ENCODE assay signal across 9 cellular contexts in the genomic region with DNA sequence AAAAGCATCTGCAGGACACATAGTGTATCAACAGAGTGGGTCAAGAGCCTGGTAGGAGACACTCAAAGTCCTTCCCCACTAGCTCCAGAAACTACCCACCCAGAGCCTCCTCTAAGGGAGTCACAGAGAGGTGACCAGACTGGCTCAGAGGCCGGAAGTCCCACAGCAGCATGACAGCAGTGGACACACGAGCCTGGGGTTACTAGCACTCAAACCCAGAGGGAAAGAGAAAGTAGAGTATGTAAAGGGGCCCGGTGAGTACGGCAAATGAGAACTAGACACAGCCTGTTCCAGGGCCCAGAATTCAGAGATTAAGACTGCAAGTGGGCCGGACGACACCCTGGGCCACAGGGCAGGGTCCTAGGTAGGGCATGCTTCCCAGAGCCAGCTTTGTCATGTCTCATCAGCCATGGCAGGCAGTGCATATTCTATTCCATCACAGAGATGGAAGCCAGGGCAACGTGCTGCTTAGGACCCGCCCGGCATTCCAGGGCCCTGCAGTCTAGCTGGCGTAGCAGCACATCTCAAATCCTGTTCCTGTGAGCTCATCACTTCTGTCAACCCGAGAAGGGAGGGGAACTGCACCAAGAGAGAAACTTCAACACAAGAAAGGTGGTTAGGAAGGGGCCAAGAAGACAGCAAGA. TPM values are rescaled to one million over a fixed set of nuclear protein-coding genes. Genes with fewer than 3 reads are reported as not detected.
A peak's percentile ranks its signal among the peaks of the same experiment; 100 is the strongest.
DNase-seq lines count a peak whose midpoint lies in the region; ATAC-seq and TF ChIP-seq lines count a peak whose summit lies in the region.
"Had no signal": no experiment of that assay in that cellular context is flagged by ENCODE, and none has a peak within 500 bp of the region (broad histone marks: within the 10 kb centered on the region; RNA-seq: fewer than 3 reads in every experiment).

No MANE protein-coding gene starts in this region.

- H3K4me2 ChIP-seq in DND-41 (ENCODE audit: insufficient read depth, low read length), result peak overlapping the region; percentile 46; the same call in 1 of the 2 replicates

- peaks cover 57% of the 10 kb centered on the region for H4K20me1 ChIP-seq in DND-41 (ENCODE audit: insufficient read depth, low read length)

- H3K4me1 ChIP-seq in DND-41 (ENCODE audit: insufficient read depth, low read length) (peaks cover 39% of the 10 kb centered on the region), sigmoid colon (peaks cover 0 to 87% (median 76%) of the 10 kb centered on the region in 4 donors)

- H3K4me3 ChIP-seq in DND-41 (ENCODE audit: low read depth in 1 of 2, low read length in 2 of 2) (no peak overlapping the region), WI38 (ENCODE audit: low read depth, low read length) (peak overlapping the region; percentile 11; the same call in 1 of the 2 replicates), fibroblast of villous mesenchyme (ENCODE audit: low read depth, low read length) (peak overlapping the region; percentile 33), sigmoid colon (peak overlapping the region in 2 of 4 donors; percentile 95 to 98)

- H3K9me3 ChIP-seq in DND-41 (ENCODE audit: insufficient read depth, low read length, severe bottlenecking) (no peaks in the 10 kb centered on the region), sigmoid colon (no peaks in the 10 kb centered on the region)

- no peak for TF ChIP-seq EP300 in sigmoid colon (IDR thresholded peaks at IDR 0.05)

- DNase-seq in DND-41, result no peak
- DNase-seq in fibroblast of villous mesenchyme (ENCODE audit: low read depth), result peak; percentile 65
- peak; percentile 73 for DNase-seq in sigmoid colon
- DNase-seq in ecto neural progenitor cell (ENCODE audit: low spot score), result no peak
- no peak for DNase-seq in RKO (ENCODE audit: low spot score)
- no peak for DNase-seq in DMS79 treated with DMSO at 0.1 percent for 48 hours (lab: John Stamatoyannopoulos, UW)
- no peak for DNase-seq in natural killer cell
- DNase-seq: NCI-H2029 treated with DMSO at 0.1 percent for 48 hours had no signal

- TF ChIP-seq POLR2A in sigmoid colon (IDR thresholded peaks at IDR 0.05), result no peak

- peak overlapping the region in 1 of 2 donors; percentile 22 for H3K27ac Mint-ChIP-seq in natural killer cell

- H3K36me3 ChIP-seq in DND-41 (ENCODE audit: insufficient read depth, low read length), result peaks cover 77% of the 10 kb centered on the region
- peaks cover 7 to 31% (median 19%) of the 10 kb centered on the region in 4 donors for H3K36me3 ChIP-seq in sigmoid colon

- H3K27ac ChIP-seq in DND-41 (ENCODE audit: low read length) (no peak overlapping the region), sigmoid colon (peak overlapping the region; percentile 88 to 95 (median 94))

- intact Hi-C loops in sigmoid colon (cut with DNase I) (loop anchor here (5.0 to 10.0 kb wide), 3 partner anchors 59 to 337 kb away; a partner anchor contains a TSS), natural killer cell (cut with micrococcal nuclease) (no loop called here)

- peaks cover 42 to 56% of the 10 kb centered on the region in 2 donors for H3K4me1 Mint-ChIP-seq in natural killer cell

- TF ChIP-seq CTCF in DND-41 (IDR thresholded peaks at IDR 0.05; ENCODE audit: borderline replicate concordance, extremely low read depth, low read length, poor library complexity, severe bottlenecking) (no peak), WI38 (IDR thresholded peaks at IDR 0.05; ENCODE audit: low read depth, low read length) (no peak), fibroblast of villous mesenchyme (IDR thresholded peaks at IDR 0.05; ENCODE audit: insufficient read depth, low read depth, low read length) (no peak), sigmoid colon (IDR thresholded peaks at IDR 0.05) (no peak), natural killer cell (IDR thresholded peaks at IDR 0.05) (no peak)

- no peak overlapping the region for H3K4me3 Mint-ChIP-seq in natural killer cell

- no peaks in the 10 kb centered on the region for H3K27me3 Mint-ChIP-seq in natural killer cell (ENCODE audit: low read depth in 2 of 2)

- ATAC-seq in DND-41 (ENCODE audit: insufficient read depth, low read depth) (no peak), natural killer cell (no peak)

- no peaks in the 10 kb centered on the region for H3K36me3 Mint-ChIP-seq in natural killer cell

- no peaks in the 10 kb centered on the region for H3K9me3 Mint-ChIP-seq in natural killer cell

- H3K9ac ChIP-seq in DND-41 (ENCODE audit: low read depth, low read length), result no peak overlapping the region

- 73 to 76% methylated on average over 11 of the region's 11 CpGs for WGBS in sigmoid colon, 2 donors

- no peak overlapping the region for H2AFZ ChIP-seq in DND-41 (ENCODE audit: low read depth, low read length)

- H3K79me2 ChIP-seq in DND-41 (ENCODE audit: insufficient read depth, low read length), result peaks cover 61% of the 10 kb centered on the region

- H3K27me3 ChIP-seq in DND-41 (ENCODE audit: insufficient read depth, low read length, poor library complexity) (no peaks in the 10 kb centered on the region), sigmoid colon (no peaks in the 10 kb centered on the region)

RNA-seq across cellular contexts. Expression of a gene that starts 4.2 kb away (rescaled TPM):
- total RNA-seq in fibroblast of villous mesenchyme (9.9 and 11.9 TPM in 2 replicates), sigmoid colon (10 to 100 TPM; 15.3 to 34.3 (median 22.7) TPM), natural killer cell (10 to 100 TPM; 51.5 to 67.7 (median 62.3) TPM)
- 10 to 100 TPM in 1 of 3 donors, 1 to 10 TPM in 2; 1.8 to 14.0 (median 4.2) TPM for polyA plus RNA-seq in sigmoid colon

RNA-seq across cellular contexts. Expression of a gene that starts 16.5 kb away (rescaled TPM):
- total RNA-seq in fibroblast of villous mesenchyme (25.4 and 26.8 TPM in 2 replicates), sigmoid colon (10 to 100 TPM in 3 of 4 donors, 1 to 10 TPM in 1; 6.1 to 30.1 (median 23.2) TPM), natural killer cell (100 to 1,000 TPM in 1 of 3 donors, 10 to 100 TPM in 2; 85.2 to 105 (median 89.1) TPM)
- polyA plus RNA-seq in sigmoid colon, result 10 to 100 TPM in 1 of 3 donors, 1 to 10 TPM in 2; 6.2 to 39.2 (median 7.8) TPM

RNA-seq across cellular contexts. Expression of a gene that starts 17.3 kb away (rescaled TPM):
- total RNA-seq in fibroblast of villous mesenchyme (6,118 and 7,175 TPM in 2 replicates), sigmoid colon (1,000 to 10,000 TPM; 1,653 to 2,501 (median 2,098) TPM), natural killer cell (100 to 1,000 TPM; 606 to 729 (median 642) TPM)
- 1,000 to 10,000 TPM; 2,564 to 3,219 (median 3,101) TPM for polyA plus RNA-seq in sigmoid colon

RNA-seq across cellular contexts. Expression of a gene that starts 55.6 kb away (rescaled TPM):
- total RNA-seq in fibroblast of villous mesenchyme (231 and 240 TPM in 2 replicates), sigmoid colon (100 to 1,000 TPM; 204 to 254 (median 217) TPM), natural killer cell (100 to 1,000 TPM; 568 to 795 (median 658) TPM)
- 100 to 1,000 TPM in 1 of 3 donors, 10 to 100 TPM in 2; 49.2 to 113 (median 53.6) TPM for polyA plus RNA-seq in sigmoid colon

RNA-seq across cellular contexts. Expression of a gene that starts 57.7 kb away (rescaled TPM):
- 40.6 and 52.7 TPM in 2 replicates for total RNA-seq in fibroblast of villous mesenchyme
- 10 to 100 TPM; 11.8 to 89.5 (median 12.6) TPM for total RNA-seq in sigmoid colon
- 10 to 100 TPM in 2 of 3 donors, 1 to 10 TPM in 1; 9.0 to 35.8 (median 13.6) TPM for polyA plus RNA-seq in sigmoid colon
- total RNA-seq in natural killer cell, result 10 to 100 TPM; 38.8 to 53.1 (median 44.1) TPM

Comparison
In these comparisons a context has a peak if more than half of its experiments do, and no peak if none do; other contexts are left out.
1. DNase-seq: peak in fibroblast of villous mesenchyme (single experiment) and sigmoid colon (single experiment); none in DND-41 (single experiment), ecto neural progenitor cell (single experiment), RKO (single experiment), DMS79 treated with DMSO at 0.1 percent for 48 hours (single experiment) and natural killer cell (single experiment).
2. H3K4me3 ChIP-seq: peak in WI38 (single experiment) and fibroblast of villous mesenchyme (single experiment); none in DND-41 (0 of 2).